Comparison of ENCODE assay signal across 8 cellular contexts in the genomic region with DNA sequence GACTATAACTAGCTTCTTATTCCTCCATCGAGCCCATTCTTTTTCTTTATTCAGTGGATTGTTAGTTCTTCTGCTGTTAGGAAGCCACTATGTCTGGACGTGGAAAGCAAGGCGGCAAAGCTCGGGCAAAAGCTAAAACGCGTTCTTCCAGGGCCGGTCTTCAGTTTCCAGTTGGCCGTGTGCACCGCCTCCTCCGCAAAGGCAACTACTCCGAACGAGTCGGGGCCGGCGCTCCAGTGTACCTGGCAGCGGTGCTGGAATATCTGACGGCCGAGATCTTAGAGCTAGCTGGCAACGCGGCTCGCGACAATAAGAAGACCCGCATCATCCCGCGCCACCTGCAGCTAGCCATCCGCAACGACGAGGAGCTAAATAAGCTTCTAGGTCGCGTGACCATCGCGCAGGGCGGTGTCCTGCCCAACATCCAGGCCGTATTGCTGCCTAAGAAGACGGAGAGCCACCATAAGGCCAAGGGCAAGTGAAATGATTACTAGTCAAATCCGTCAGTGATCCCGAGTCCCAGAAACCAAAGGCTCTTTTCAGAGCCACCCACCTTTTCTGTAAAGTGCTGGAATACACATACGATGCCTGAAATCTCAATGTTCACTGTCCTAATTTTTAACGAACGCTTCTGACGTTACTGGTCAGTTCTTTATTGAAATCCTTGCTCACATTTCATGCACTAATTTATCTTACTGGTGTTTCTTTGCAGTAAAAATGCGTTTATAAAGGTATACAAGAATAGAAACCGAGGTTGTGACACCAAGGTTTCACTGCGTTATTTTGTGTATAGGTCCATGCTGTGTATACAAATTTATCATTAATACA.
DNase-seq lines count a peak whose midpoint lies in the region; ATAC-seq and TF ChIP-seq lines count a peak whose summit lies in the region.

No MANE protein-coding gene starts in this region.

- H3K4me1 Mint-ChIP-seq in activated naive CD8-positive, alpha-beta T cell treated with anti-CD3 and anti-CD28 coated beads for 36 hours = peaks cover 9% of the 10 kb centered on the region

- intact Hi-C loops in heart right ventricle (cut with DNase I) = loop anchor here in 3 of 10 donors (5.0 to 10.0 kb wide), 3 partner anchors 60 to 70 kb away; a partner anchor contains a TSS

- H3K27me3 ChIP-seq in ACC112 (ENCODE audit: insufficient read depth, low read length) (no peaks in the 10 kb centered on the region), heart right ventricle (peaks cover 0 to 36% (median 11%) of the 10 kb centered on the region in 7 donors)

- peak overlapping the region; percentile 84 for H3K27ac ChIP-seq in ACC112 (ENCODE audit: low read depth, low read length)
- H3K27ac ChIP-seq in heart right ventricle = peak overlapping the region; percentile 80 to 94 (median 88)

- peak overlapping the region; percentile 63 for H2AFZ ChIP-seq in ACC112 (ENCODE audit: low read length, unreplicated experiment)

- no peaks in the 10 kb centered on the region for H3K79me2 ChIP-seq in ACC112 (ENCODE audit: control insufficient read depth, insufficient read depth, low read length, unreplicated experiment)

- H3K9me3 ChIP-seq in heart right ventricle = no peaks in the 10 kb centered on the region

- peak in 7 of 9 donors; percentile 35 to 61 (median 46) for TF ChIP-seq CTCF in heart right ventricle (IDR thresholded peaks at IDR 0.05)

- no peaks in the 10 kb centered on the region for H3K36me3 Mint-ChIP-seq in activated naive CD8-positive, alpha-beta T cell treated with anti-CD3 and anti-CD28 coated beads for 36 hours

- no peaks in the 10 kb centered on the region for H3K9me3 Mint-ChIP-seq in activated naive CD8-positive, alpha-beta T cell treated with anti-CD3 and anti-CD28 coated beads for 36 hours

- no peaks in the 10 kb centered on the region for H3K27me3 Mint-ChIP-seq in activated naive CD8-positive, alpha-beta T cell treated with anti-CD3 and anti-CD28 coated beads for 36 hours

- peak overlapping the region; percentile 89 for H3K4me3 ChIP-seq in ACC112 (ENCODE audit: low read depth, low read length)
- peak overlapping the region; percentile 27 to 66 (median 58) for H3K4me3 ChIP-seq in heart right ventricle

- peaks cover 3% of the 10 kb centered on the region for H3K4me1 ChIP-seq in ACC112 (ENCODE audit: control insufficient read depth, insufficient read depth, low read length, unreplicated experiment)
- peaks cover 0 to 31% (median 20%) of the 10 kb centered on the region in 9 donors for H3K4me1 ChIP-seq in heart right ventricle

- DNase-seq in SIG-M5 (lab: John Stamatoyannopoulos, UW) (peak; percentile 75), heart right ventricle (peak; percentile 75 to 83), retina (peak; percentile 97), SW 1271 (lab: John Stamatoyannopoulos, UW) (no peak)
- peak; percentile 85 for DNase-seq in activated naive CD8-positive, alpha-beta T cell treated with anti-CD3 and anti-CD28 coated beads for 36 hours

- no peak overlapping the region for H3K4me3 Mint-ChIP-seq in activated naive CD8-positive, alpha-beta T cell treated with anti-CD3 and anti-CD28 coated beads for 36 hours

- no peak overlapping the region for H3K27ac Mint-ChIP-seq in activated naive CD8-positive, alpha-beta T cell treated with anti-CD3 and anti-CD28 coated beads for 36 hours

- WGBS in heart right ventricle, 2 donors = 1% methylated on average over 44 of the region's 44 CpGs

- ATAC-seq in GM18861 (IDR thresholded peaks at IDR 0.05; ENCODE audit: unreplicated experiment) (peak; percentile 22), HG03521 (IDR thresholded peaks at IDR 0.05; ENCODE audit: unreplicated experiment) (peak; percentile 42), heart right ventricle (peak; percentile 79 to 89 (median 82))

- no peaks in the 10 kb centered on the region for H3K36me3 ChIP-seq in ACC112 (ENCODE audit: insufficient read depth, low read length)
- H3K36me3 ChIP-seq in heart right ventricle = no peaks in the 10 kb centered on the region

Comparison
In these comparisons a context has a peak if more than half of its experiments do, and no peak if none do; other contexts are left out.
1. ATAC-seq: peak in every context shown above with its lines; median percentile 82 in heart right ventricle; 42 in HG03521; 22 in GM18861.
2. DNase-seq: peak in SIG-M5 (single experiment), activated naive CD8-positive, alpha-beta T cell treated with anti-CD3 and anti-CD28 coated beads for 36 hours (single experiment), heart right ventricle (2 of 2) and retina (single experiment); none in SW 1271 (0 of 2).